Comparison of ENCODE assay signal across 8 cellular contexts in the genomic region with DNA sequence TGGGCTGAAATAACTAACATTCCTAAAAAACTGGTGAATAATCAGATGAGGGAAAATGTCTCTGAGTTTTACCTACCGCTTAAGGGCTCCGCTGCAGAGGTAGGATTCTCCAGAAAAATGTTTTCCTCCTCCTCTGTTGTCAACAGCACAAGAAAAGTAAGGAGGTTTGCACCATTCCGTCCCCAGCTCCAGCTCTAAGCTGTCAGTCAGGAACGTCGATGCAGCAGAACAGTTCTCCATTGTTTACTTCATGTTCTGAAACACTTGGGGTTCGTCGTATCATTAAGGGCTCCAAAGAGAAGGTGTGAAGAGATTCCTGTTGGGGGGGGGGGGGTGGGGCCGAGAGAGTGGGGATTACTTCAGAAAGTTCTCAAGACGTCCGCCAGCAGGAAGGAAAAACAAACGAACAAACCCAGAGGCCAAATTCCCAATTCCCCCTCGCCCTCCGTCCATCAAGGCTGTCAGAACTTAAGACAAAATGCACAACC. TPM values are rescaled to one million over a fixed set of nuclear protein-coding genes. Genes with fewer than 3 reads are reported as not detected.
DNase-seq lines count a peak whose midpoint lies in the region; ATAC-seq and TF ChIP-seq lines count a peak whose summit lies in the region.

No MANE protein-coding gene starts in this region.

- H3K79me2 ChIP-seq in SK-N-SH (ENCODE audit: insufficient read depth) (peaks cover 40% of the 10 kb centered on the region), fibroblast of lung (ENCODE audit: control insufficient read depth, insufficient read depth, low read length) (peaks cover 18% of the 10 kb centered on the region)

- no peaks in the 10 kb centered on the region for H3K9me3 ChIP-seq in SK-N-SH
- H3K9me3 ChIP-seq in fibroblast of lung (ENCODE audit: control insufficient read depth, insufficient read depth, low read depth, low read length): no peaks in the 10 kb centered on the region

- peaks cover 0 to 9% of the 10 kb centered on the region in 2 experiments; a peak in 2 of 4 replicates for H3K4me1 ChIP-seq in SK-N-SH (ENCODE audit: control insufficient read depth in 1 of 2, insufficient read depth in 2 of 2, low read depth in 1 of 2, low read length in 1 of 2)
- H3K4me1 ChIP-seq in fibroblast of lung (ENCODE audit: control insufficient read depth, extremely low read depth, insufficient read depth, low read length): no peaks in the 10 kb centered on the region

- TF ChIP-seq CTCF in SK-N-SH (IDR thresholded peaks at IDR 0.05) (no peak), fibroblast of lung (conservative IDR thresholded peaks at IDR 0.05 in 1 of 2, IDR thresholded peaks at IDR 0.05 in 1 of 2; ENCODE audit: low read depth in 1 of 2, low read length in 2 of 2) (no peak), osteocyte (IDR thresholded peaks at IDR 0.05) (no peak)

- WGBS in SK-N-SH (ENCODE audit: low lambda C conversion rate): 3% methylated on average over 13 of the region's 13 CpGs

- CTCF ChIA-PET in SK-N-SH (lab: Yijun Ruan, JAX): interaction anchor here (0.6 to 1.0 kb wide), 3 partner anchors 36 to 723 kb away, joined by 3 to 4 read pairs (median 3); no protein-coding TSS in a partner anchor

- H3K27me3 Mint-ChIP-seq in activated naive CD4-positive, alpha-beta T cell treated with anti-CD3 and anti-CD28 coated beads, Interleukin-2, amount 50 U/mL, for 24 hours: no peaks in the 10 kb centered on the region
- H3K27me3 Mint-ChIP-seq in osteocyte (ENCODE audit: unreplicated experiment): peaks cover 2% of the 10 kb centered on the region

- H3K36me3 ChIP-seq in SK-N-SH (replicated peaks in 1 of 2; ENCODE audit: control insufficient read depth in 1 of 2, insufficient read depth in 2 of 2, low read length in 1 of 2) (peaks cover 3 to 16% of the 10 kb centered on the region in 2 experiments), fibroblast of lung (ENCODE audit: control insufficient read depth, insufficient read depth, low read length) (no peaks in the 10 kb centered on the region)

- H3K27ac ChIP-seq in SK-N-SH (ENCODE audit: low read depth in 2 of 2, low read length in 1 of 2): peak overlapping the region in 1 of 2 experiments; percentile 29; a peak in 1 of 4 replicates
- H3K27ac ChIP-seq in fibroblast of lung (ENCODE audit: insufficient read depth, low read length): peak overlapping the region; percentile 66

- POLR2A ChIA-PET in SK-N-SH (lab: Yijun Ruan, JAX): no interaction called here

- ATAC-seq in HG02840 (IDR thresholded peaks at IDR 0.05; ENCODE audit: low FRiP score, unreplicated experiment): peak; percentile 0

- H3K4me3 ChIP-seq in SK-N-SH (ENCODE audit: low read depth in 2 of 2, low read length in 1 of 2) (peak overlapping the region; percentile 91 to 94), fibroblast of lung (replicated peaks in 1 of 4; ENCODE audit: control extremely low read depth in 1 of 4, insufficient read depth in 1 of 4, low read depth in 3 of 4, low read length in 4 of 4) (peak overlapping the region; percentile 78 to 95 (median 86))

- H3F3A ChIP-seq in SK-N-SH (replicated peaks; ENCODE audit: insufficient read depth): no peaks in the 10 kb centered on the region

- H3K27ac Mint-ChIP-seq in activated naive CD4-positive, alpha-beta T cell treated with anti-CD3 and anti-CD28 coated beads, Interleukin-2, amount 50 U/mL, for 24 hours: peak overlapping the region; percentile 68
- H3K27ac Mint-ChIP-seq in osteocyte (ENCODE audit: unreplicated experiment): peak overlapping the region; percentile 63

- peaks cover 27% of the 10 kb centered on the region for H3K4me1 Mint-ChIP-seq in activated naive CD4-positive, alpha-beta T cell treated with anti-CD3 and anti-CD28 coated beads, Interleukin-2, amount 50 U/mL, for 24 hours
- H3K4me1 Mint-ChIP-seq in osteocyte (ENCODE audit: unreplicated experiment): peaks cover 26% of the 10 kb centered on the region

- peak overlapping the region; percentile 84 for H3K4me2 ChIP-seq in SK-N-SH
- peak overlapping the region; percentile 53 for H3K4me2 ChIP-seq in fibroblast of lung (ENCODE audit: extremely low read depth, insufficient read depth, low read length)

- H4K20me1 ChIP-seq in SK-N-SH (ENCODE audit: insufficient read depth): no peaks in the 10 kb centered on the region
- no peaks in the 10 kb centered on the region for H4K20me1 ChIP-seq in fibroblast of lung (ENCODE audit: control insufficient read depth, extremely low read depth, insufficient read depth, low read length)

- no peak for TF ChIP-seq EP300 in SK-N-SH (IDR thresholded peaks at IDR 0.05; ENCODE audit: borderline replicate concordance in 1 of 2, low read depth in 1 of 2, low read length in 1 of 2)

- no peak for TF ChIP-seq RAD21 in SK-N-SH (IDR thresholded peaks at IDR 0.05; ENCODE audit: low read length)

- no peaks in the 10 kb centered on the region for H3K9me2 ChIP-seq in SK-N-SH

- no peaks in the 10 kb centered on the region for H3K9me3 Mint-ChIP-seq in activated naive CD4-positive, alpha-beta T cell treated with anti-CD3 and anti-CD28 coated beads, Interleukin-2, amount 50 U/mL, for 24 hours
- no peaks in the 10 kb centered on the region for H3K9me3 Mint-ChIP-seq in osteocyte (ENCODE audit: unreplicated experiment)

- H3K27me3 ChIP-seq in SK-N-SH (ENCODE audit: insufficient read depth) (no peaks in the 10 kb centered on the region), fibroblast of lung (ENCODE audit: control insufficient read depth, insufficient read depth, low read length) (no peaks in the 10 kb centered on the region)

- peak overlapping the region; percentile 98 for H2AFZ ChIP-seq in SK-N-SH (ENCODE audit: low read depth)
- H2AFZ ChIP-seq in fibroblast of lung (ENCODE audit: low read length): peak overlapping the region; percentile 82

- DNase-seq in activated naive CD4-positive, alpha-beta T cell treated with anti-CD3 and anti-CD28 coated beads, Interleukin-2, amount 50 U/mL, for 16 hours: no peak
- DNase-seq in SK-N-SH (peak; percentile 16), fibroblast of lung (ENCODE audit: low read depth in 2 of 2) (peak; percentile 7 to 11), osteocyte (ENCODE audit: extremely low spot score, unreplicated experiment) (no peak), NCI-H524 treated with DMSO at 0.1 percent for 48 hours (lab: John Stamatoyannopoulos, UW) (no peak), nucleus accumbens (lab: John Stamatoyannopoulos, UW) (no peak)

- peak overlapping the region; percentile 86 for H3K9ac ChIP-seq in SK-N-SH
- peak overlapping the region; percentile 61 for H3K9ac ChIP-seq in fibroblast of lung (ENCODE audit: insufficient read depth, low read length)

- peaks cover 11% of the 10 kb centered on the region for H3K36me3 Mint-ChIP-seq in activated naive CD4-positive, alpha-beta T cell treated with anti-CD3 and anti-CD28 coated beads, Interleukin-2, amount 50 U/mL, for 24 hours
- H3K36me3 Mint-ChIP-seq in osteocyte (ENCODE audit: unreplicated experiment): peaks cover 2% of the 10 kb centered on the region

- peak overlapping the region; percentile 93 for H3K4me3 Mint-ChIP-seq in activated naive CD4-positive, alpha-beta T cell treated with anti-CD3 and anti-CD28 coated beads, Interleukin-2, amount 50 U/mL, for 24 hours
- H3K4me3 Mint-ChIP-seq in osteocyte (ENCODE audit: unreplicated experiment): peak overlapping the region; percentile 97

TF ChIP-seq in SK-N-SH, 30 proteins besides CTCF, POLR2A, EP300 and RAD21:
- TF ChIP-seq SMC3 (IDR thresholded peaks at IDR 0.05; ENCODE audit: low read depth, low read length) (no peak), FOXJ3 (CRISPR knock-in tag; IDR thresholded peaks at IDR 0.05) (no peak), GABPA (IDR thresholded peaks at IDR 0.05; ENCODE audit: low read depth) (no peak), POLR2AphosphoS5 (IDR thresholded peaks at IDR 0.05; ENCODE audit: low read depth, low read length) (no peak), MEF2A (IDR thresholded peaks at IDR 0.05; ENCODE audit: borderline replicate concordance, low read depth) (no peak), ELF1 (IDR thresholded peaks at IDR 0.05) (no peak)

RNA-seq across cellular contexts. Expression of gene MMS22L, which starts 0.7 kb away (rescaled TPM):
- 4.3 and 6.3 TPM in 2 replicates for polyA plus RNA-seq in SK-N-SH (2012; rRNA removed)
- polyA plus RNA-seq in SK-N-SH (2012; cell fraction: cytosol; rRNA removed): 6.5 and 7.3 TPM in 2 replicates
- polyA plus RNA-seq in SK-N-SH (2012; cell fraction: nucleus; rRNA removed): 3.6 and 7.2 TPM in 2 replicates
- 6.2 and 11.1 TPM in 2 replicates for total RNA-seq in fibroblast of lung
- 9.5 and 14.8 TPM in 2 replicates for polyA plus RNA-seq in fibroblast of lung
- 4.9 and 6.7 TPM in 2 replicates for polyA plus RNA-seq in fibroblast of lung (2012)
- 2.4 and 3.4 TPM in 2 replicates for polyA minus RNA-seq in fibroblast of lung (ENCODE audit: low replicate concordance)
- total RNA-seq in osteocyte: 8.5 and 9.3 TPM in 2 replicates

Comparison
In these comparisons a context has a peak if more than half of its experiments do, and no peak if none do; other contexts are left out.
1. DNase-seq: peak in SK-N-SH (single experiment) and fibroblast of lung (2 of 2); none in activated naive CD4-positive, alpha-beta T cell treated with anti-CD3 and anti-CD28 coated beads, Interleukin-2, amount 50 U/mL, for 16 hours (single experiment), osteocyte (single experiment), NCI-H524 treated with DMSO at 0.1 percent for 48 hours (single experiment) and nucleus accumbens (0 of 56).